In the genomic region with DNA sequence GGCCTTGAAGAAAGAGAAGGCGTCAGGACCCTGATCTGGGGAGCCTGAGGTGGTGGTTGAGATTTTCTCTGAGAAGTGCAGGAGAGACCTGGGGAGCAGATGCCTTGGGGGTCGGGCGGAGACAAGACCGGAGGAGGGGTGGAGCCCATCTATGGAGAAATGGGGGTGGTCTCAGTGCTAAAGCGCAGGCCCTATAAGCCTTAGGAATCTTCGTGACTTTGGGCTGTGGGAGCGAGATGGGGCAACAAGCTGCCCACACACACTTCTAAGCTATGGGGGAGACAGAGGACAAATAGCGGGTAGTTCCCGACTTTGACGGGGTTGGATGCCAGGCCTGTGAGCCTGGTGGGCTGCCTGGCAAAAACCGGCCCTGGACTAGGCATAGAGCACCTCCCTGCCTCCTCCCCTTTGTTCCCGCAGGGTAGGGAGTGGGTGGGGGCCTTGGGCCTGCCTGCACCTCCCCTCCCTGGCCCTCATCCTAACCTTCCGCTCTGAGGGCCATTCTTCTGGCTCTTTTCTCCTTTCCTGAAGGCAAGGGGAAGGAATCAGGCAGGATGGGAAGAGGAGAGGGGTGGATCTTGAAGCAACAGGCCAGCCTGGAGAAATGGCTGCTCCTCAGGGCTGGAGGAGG, we compare ENCODE assay signal across 8 cellular contexts. TPM values are rescaled to one million over a fixed set of nuclear protein-coding genes. Genes with fewer than 3 reads are reported as not detected.
DNase-seq lines count a peak whose midpoint lies in the region; ATAC-seq and TF ChIP-seq lines count a peak whose summit lies in the region.

No MANE protein-coding gene starts in this region.

- intact Hi-C loops in mucosa of descending colon (cut with DNase I, micrococcal nuclease) (no loop called here), vagina (cut with DNase I) (no loop called here)

- H3K4me1 ChIP-seq in RWPE2 (ENCODE audit: insufficient read depth, poor library complexity, severe bottlenecking) (peaks cover 24% of the 10 kb centered on the region), endocrine pancreas (ENCODE audit: control insufficient read depth, insufficient read depth, low read length) (no peaks in the 10 kb centered on the region), mucosa of descending colon (ENCODE audit: low read depth) (peaks cover 11% of the 10 kb centered on the region), vagina (peaks cover 41% of the 10 kb centered on the region)

- H3K9ac ChIP-seq in endocrine pancreas (ENCODE audit: control insufficient read depth, insufficient read depth, low read length): peak overlapping the region; percentile 80

- ATAC-seq in RWPE2 (ENCODE audit: low read depth) (peak; percentile 13), mucosa of descending colon (no peak)

- H3K27ac ChIP-seq in RWPE2 (ENCODE audit: poor library complexity, severe bottlenecking) (peak overlapping the region; percentile 72), vagina (peak overlapping the region; percentile 97)

- H3K27me3 ChIP-seq in RWPE2 (ENCODE audit: insufficient read depth, poor library complexity, severe bottlenecking) (no peaks in the 10 kb centered on the region), endocrine pancreas (ENCODE audit: control insufficient read depth, insufficient read depth, low read length) (no peaks in the 10 kb centered on the region), vagina (no peaks in the 10 kb centered on the region)

- TF ChIP-seq POLR2A in vagina (IDR thresholded peaks at IDR 0.05): no peak

- no peaks in the 10 kb centered on the region for H3K9me3 ChIP-seq in RWPE2 (ENCODE audit: severe bottlenecking)
- no peaks in the 10 kb centered on the region for H3K9me3 ChIP-seq in endocrine pancreas (ENCODE audit: control insufficient read depth, low read length)
- H3K9me3 ChIP-seq in mucosa of descending colon: no peaks in the 10 kb centered on the region
- H3K9me3 ChIP-seq in vagina: no peaks in the 10 kb centered on the region

- no peak for TF ChIP-seq CTCF in GM12864 (IDR thresholded peaks at IDR 0.05; ENCODE audit: low read depth, low read length, missing control alignments)
- TF ChIP-seq CTCF in RWPE2 (IDR thresholded peaks at IDR 0.05; ENCODE audit: poor library complexity, severe bottlenecking): no peak
- no peak for TF ChIP-seq CTCF in mucosa of descending colon (IDR thresholded peaks at IDR 0.05)
- TF ChIP-seq CTCF in vagina (IDR thresholded peaks at IDR 0.05): no peak

- no peak for DNase-seq in GM12864 (ENCODE audit: low read depth)
- peak; percentile 50 for DNase-seq in RWPE2 (ENCODE audit: low spot score)
- peak in 1 of 3 donors; percentile 18 for DNase-seq in mucosa of descending colon
- no peak for DNase-seq in vagina (ENCODE audit: extremely low spot score in 2 of 2)
- no peak for DNase-seq in activated gamma-delta T cell (lab: John Stamatoyannopoulos, UW)
- no peak for DNase-seq in cerebellum (ENCODE audit: low spot score)
- no peak for DNase-seq in activated CD4-positive, alpha-beta T cell treated with anti-CD3 and anti-CD28 coated beads, Interleukin-2, amount 50 U/mL, for 4 hours

- H3K36me3 ChIP-seq in RWPE2 (ENCODE audit: low read depth) (peaks cover 35% of the 10 kb centered on the region), endocrine pancreas (ENCODE audit: control insufficient read depth, insufficient read depth, low read length) (peaks cover 7% of the 10 kb centered on the region), mucosa of descending colon (ENCODE audit: low read depth) (no peaks in the 10 kb centered on the region), vagina (peaks cover 0 to 24% of the 10 kb centered on the region in 2 donors)

- peak overlapping the region; percentile 89 for H3K4me3 ChIP-seq in GM12864 (ENCODE audit: low read depth, low read length)
- H3K4me3 ChIP-seq in RWPE2 (ENCODE audit: severe bottlenecking): peak overlapping the region; percentile 88
- peak overlapping the region; percentile 66 for H3K4me3 ChIP-seq in endocrine pancreas (ENCODE audit: control insufficient read depth, insufficient read depth, low read length)
- H3K4me3 ChIP-seq in mucosa of descending colon: peak overlapping the region; percentile 47
- H3K4me3 ChIP-seq in vagina: peak overlapping the region; percentile 88 to 92

RNA-seq across cellular contexts. Expression of a gene that starts 0.9 kb away (rescaled TPM):
- 10 to 100 TPM; 57.6 to 91.0 (median 72.1) TPM for total RNA-seq in mucosa of descending colon
- 103 TPM for total RNA-seq in vagina
- 93.2 TPM for total RNA-seq in cerebellum

RNA-seq across cellular contexts. Expression of a gene that starts 2.4 kb away (rescaled TPM):
- total RNA-seq in mucosa of descending colon: 1 to 10 TPM in 2 of 3 donors, under 1 TPM in 1; 0.60 to 6.3 (median 2.5) TPM
- 1.7 TPM for total RNA-seq in vagina
- 0.64 TPM for total RNA-seq in cerebellum

RNA-seq across cellular contexts. Expression of a gene that starts 11.4 kb away (rescaled TPM):
- total RNA-seq in mucosa of descending colon: 10 to 100 TPM in 1 of 3 donors, 1 to 10 TPM in 2; 2.7 to 10.2 (median 3.1) TPM
- 8.3 TPM for total RNA-seq in vagina
- total RNA-seq in cerebellum: 3.3 TPM

RNA-seq across cellular contexts. Expression of a gene that starts 38.9 kb away (rescaled TPM):
- total RNA-seq in mucosa of descending colon (100 to 1,000 TPM in 2 of 3 donors, 10 to 100 TPM in 1; 51.7 to 187 (median 145) TPM), vagina (124 TPM), cerebellum (19.8 TPM)

RNA-seq across cellular contexts. Expression of a gene that starts 45.8 kb away (rescaled TPM):
- 10 to 100 TPM; 13.9 to 24.7 (median 17.6) TPM for total RNA-seq in mucosa of descending colon
- total RNA-seq in vagina: 13.5 TPM
- 5.3 TPM for total RNA-seq in cerebellum
